In genomic region chr3:103600844-103601243, GRCh38 we compare ENCODE assay signal across 27 cellular contexts.
"Had no signal": no experiment of that assay in that cellular context is flagged by ENCODE, and none has a peak within 500 bp of the region (broad histone marks: within the 10 kb centered on the region; RNA-seq: fewer than 3 reads in every experiment).

No MANE protein-coding gene starts in this region.

- H3K4me1 Mint-ChIP-seq: stimulated activated effector memory CD8-positive, alpha-beta T cell treated with anti-CD3 and anti-CD28 coated beads, Interleukin-12 subunit alpha, Interleukin-12 subunit beta, amount 100 ng/mL, for 72 hours; stimulated activated memory B cell treated with anti-CD40 and anti-IgM and Interleukin-4, amounts not matched to agents 10 μg/mL and 1 μg/mL and 100 μg/mL, for 72 hours; stimulated activated naive B cell treated with anti-CD40 and anti-IgM and Interleukin-4, amounts not matched to agents 10 μg/mL and 1 μg/mL and 100 μg/mL, for 72 hours; stimulated activated naive CD8-positive, alpha-beta T cell treated with anti-CD3 and anti-CD28 coated beads, Interleukin-15, amount 100 ng/mL, for 72 hours had no signal

- H3K27ac Mint-ChIP-seq: stimulated activated effector memory CD8-positive, alpha-beta T cell treated with anti-CD3 and anti-CD28 coated beads, Interleukin-12 subunit alpha, Interleukin-12 subunit beta, amount 100 ng/mL, for 72 hours; stimulated activated memory B cell treated with anti-CD40 and anti-IgM and Interleukin-4, amounts not matched to agents 10 μg/mL and 1 μg/mL and 100 μg/mL, for 72 hours; stimulated activated naive B cell treated with anti-CD40 and anti-IgM and Interleukin-4, amounts not matched to agents 10 μg/mL and 1 μg/mL and 100 μg/mL, for 72 hours; stimulated activated naive CD8-positive, alpha-beta T cell treated with anti-CD3 and anti-CD28 coated beads, Interleukin-15, amount 100 ng/mL, for 72 hours; stimulated activated naive CD8-positive, alpha-beta T cell treated with anti-CD3 and anti-CD28 coated beads, Interleukin-15, Interleukin-2, amounts not matched to agents 100 ng/mL and 50 ng/mL, for 24 hours; type B pancreatic cell had no signal

- H3K27me3 ChIP-seq: stomach, suprapubic skin, testis, thyroid gland, tibial artery, tibial nerve, transverse colon, upper lobe of left lung, upper lobe of right lung, uterus, vagina had no signal

- H3K36me3 Mint-ChIP-seq: stimulated activated effector memory CD8-positive, alpha-beta T cell treated with anti-CD3 and anti-CD28 coated beads, Interleukin-12 subunit alpha, Interleukin-12 subunit beta, amount 100 ng/mL, for 72 hours; stimulated activated memory B cell treated with anti-CD40 and anti-IgM and Interleukin-4, amounts not matched to agents 10 μg/mL and 1 μg/mL and 100 μg/mL, for 72 hours; stimulated activated naive B cell treated with anti-CD40 and anti-IgM and Interleukin-4, amounts not matched to agents 10 μg/mL and 1 μg/mL and 100 μg/mL, for 72 hours; type B pancreatic cell had no signal

- DNase-seq: stimulated activated CD4-positive, alpha-beta T cell treated with anti-CD3 and anti-CD28 coated beads, Interleukin-4, amount 100 ng/mL, for 1 hour; stimulated activated CD4-positive, alpha-beta T cell treated with anti-CD3 and anti-CD28 coated beads, Interleukin-4, amount 100 ng/mL, for 24 hours; stimulated activated CD4-positive, alpha-beta T cell treated with anti-CD3 and anti-CD28 coated beads, Interleukin-4, amount 100 ng/mL, for 4 hours; stimulated activated CD8-positive, alpha-beta memory T cell treated with anti-CD3 and anti-CD28 coated beads, Interleukin-4, amount 100 ng/mL, for 48 hours; stimulated activated naive B cell treated with anti-CD40 and anti-IgM and Interleukin-4, amounts not matched to agents 10 μg/mL and 1 μg/mL and 100 μg/mL, for 72 hours; stimulated activated naive CD4-positive, alpha-beta T cell; stimulated activated naive CD4-positive, alpha-beta T cell treated with Interleukin-2 at 50 U/mL for 16 hours; stimulated activated naive CD8-positive, alpha-beta T cell treated with anti-CD3 and anti-CD28 coated beads, Interleukin-15, amount 100 ng/mL, for 72 hours; stimulated activated naive CD8-positive, alpha-beta T cell treated with anti-CD3 and anti-CD28 coated beads, Interleukin-15, Interleukin-2, amounts not matched to agents 100 U/mL and 50 U/mL, for 24 hours; stomach; substantia nigra; testis; thyroid gland; tibial artery; transverse colon; trophoblast cell; upper lobe of left lung; upper lobe of right lung; uterus had no signal

- H3K4me3 ChIP-seq: stomach, suprapubic skin, testis, thoracic aorta, thyroid gland, tibial artery, tibial nerve, transverse colon, upper lobe of left lung, upper lobe of right lung, uterus, vagina had no signal

- H3K9me3 Mint-ChIP-seq: stimulated activated effector memory CD8-positive, alpha-beta T cell treated with anti-CD3 and anti-CD28 coated beads, Interleukin-12 subunit alpha, Interleukin-12 subunit beta, amount 100 ng/mL, for 72 hours; type B pancreatic cell had no signal

- H3K4me1 ChIP-seq: stomach, suprapubic skin, testis, thyroid gland, tibial artery, tibial nerve, transverse colon, upper lobe of left lung, upper lobe of right lung, uterus, vagina had no signal

- H3K27me3 Mint-ChIP-seq: stimulated activated memory B cell treated with anti-CD40 and anti-IgM and Interleukin-4, amounts not matched to agents 10 μg/mL and 1 μg/mL and 100 μg/mL, for 72 hours; stimulated activated naive B cell treated with anti-CD40 and anti-IgM and Interleukin-4, amounts not matched to agents 10 μg/mL and 1 μg/mL and 100 μg/mL, for 72 hours; stimulated activated naive CD8-positive, alpha-beta T cell treated with anti-CD3 and anti-CD28 coated beads, Interleukin-15, amount 100 ng/mL, for 72 hours; stimulated activated naive CD8-positive, alpha-beta T cell treated with anti-CD3 and anti-CD28 coated beads, Interleukin-15, Interleukin-2, amounts not matched to agents 100 ng/mL and 50 ng/mL, for 24 hours; type B pancreatic cell had no signal

- H3K9me3 ChIP-seq: suprapubic skin, testis, thoracic aorta, thyroid gland, tibial artery, tibial nerve, transverse colon, upper lobe of left lung, upper lobe of right lung, vagina had no signal

- ATAC-seq: stimulated activated effector memory CD8-positive, alpha-beta T cell treated with anti-CD3 and anti-CD28 coated beads, Interleukin-12 subunit alpha, Interleukin-12 subunit beta, amount 100 ng/mL, for 72 hours; stimulated activated memory B cell treated with anti-CD40 and anti-IgM and Interleukin-4, amounts not matched to agents 10 μg/mL and 1 μg/mL and 100 μg/mL, for 72 hours; stimulated activated naive B cell treated with anti-CD40 and anti-IgM and Interleukin-4, amounts not matched to agents 10 μg/mL and 1 μg/mL and 100 μg/mL, for 72 hours; stimulated activated naive CD8-positive, alpha-beta T cell treated with anti-CD3 and anti-CD28 coated beads, Interleukin-15, amount 100 ng/mL, for 72 hours; stimulated activated naive CD8-positive, alpha-beta T cell treated with anti-CD3 and anti-CD28 coated beads, Interleukin-15, Interleukin-2, amounts not matched to agents 100 U/mL and 50 U/mL, for 24 hours; upper lobe of right lung had no signal

- H3K4me3 Mint-ChIP-seq: stimulated activated effector memory CD8-positive, alpha-beta T cell treated with anti-CD3 and anti-CD28 coated beads, Interleukin-12 subunit alpha, Interleukin-12 subunit beta, amount 100 ng/mL, for 72 hours; stimulated activated memory B cell treated with anti-CD40 and anti-IgM and Interleukin-4, amounts not matched to agents 10 μg/mL and 1 μg/mL and 100 μg/mL, for 72 hours; stimulated activated naive B cell treated with anti-CD40 and anti-IgM and Interleukin-4, amounts not matched to agents 10 μg/mL and 1 μg/mL and 100 μg/mL, for 72 hours; stimulated activated naive CD8-positive, alpha-beta T cell treated with anti-CD3 and anti-CD28 coated beads, Interleukin-15, amount 100 ng/mL, for 72 hours; stimulated activated naive CD8-positive, alpha-beta T cell treated with anti-CD3 and anti-CD28 coated beads, Interleukin-15, Interleukin-2, amounts not matched to agents 100 ng/mL and 50 ng/mL, for 24 hours; type B pancreatic cell had no signal

- H3K27ac ChIP-seq: stomach, suprapubic skin, testis, thoracic aorta, thyroid gland, tibial artery, tibial nerve, transverse colon, upper lobe of left lung, upper lobe of right lung, uterus, vagina had no signal

- H3K36me3 ChIP-seq: stomach, suprapubic skin, thoracic aorta, thyroid gland, tibial artery, tibial nerve, transverse colon, upper lobe of left lung, upper lobe of right lung, uterus, vagina had no signal
